ENCODE assay signal across 18 cellular contexts in genomic region chr1:67978988-67979516, GRCh38.
DNase-seq lines count a peak whose midpoint lies in the region; ATAC-seq, FAIRE-seq and TF ChIP-seq lines count a peak whose summit lies in the region.
"Had no signal": no experiment of that assay in that cellular context is flagged by ENCODE, and none has a peak within 500 bp of the region (broad histone marks: within the 10 kb centered on the region; RNA-seq: fewer than 3 reads in every experiment).

No MANE protein-coding gene starts in this region.

- H3K4me3 Mint-ChIP-seq in activated naive CD8-positive, alpha-beta T cell treated with anti-CD3 and anti-CD28 coated beads, Interleukin-2, amount 50 U/mL, for 24 hours, result no peak overlapping the region
- H3K4me3 Mint-ChIP-seq: activated CD4-positive, alpha-beta T cell treated with anti-CD3 and anti-CD28 coated beads, Interleukin-2, amount 10 ng/mL, durations not matched to agents 7 days and 5 days; immature natural killer cell; naive B cell; T-helper 17 cell had no signal

- H3K4me3 ChIP-seq in bronchial epithelial cell (ENCODE audit: low read depth, low read length) (no peak overlapping the region), left lung (no peak overlapping the region)
- H3K4me3 ChIP-seq: BLaER1 treated with 17β-estradiol and CSF1 and Interleukin-3, amounts not matched to agents 10 nM and 100 nM; stomach had no signal

- peak; percentile 97 for DNase-seq in DMS53 (lab: John Stamatoyannopoulos, UW)
- peak; percentile 85 for DNase-seq in M059J (ENCODE audit: low read depth)
- peak; percentile 67 for DNase-seq in bronchial epithelial cell (ENCODE audit: low read depth)
- DNase-seq in left lung, result no peak
- no peak for DNase-seq in stimulated activated CD4-positive, alpha-beta T cell treated with anti-CD3 and anti-CD28 coated beads, Interleukin-12 subunit alpha, Interleukin-12 subunit beta, amount 100 ng/mL, for 4 hours
- no peak for DNase-seq in erythroblast (lab: John Stamatoyannopoulos, UW)
- no peak for DNase-seq in activated naive CD8-positive, alpha-beta T cell treated with anti-CD3 and anti-CD28 coated beads, Interleukin-2, amount 50 U/mL, for 24 hours
- DNase-seq: activated CD4-positive, alpha-beta T cell treated with anti-CD3 and anti-CD28 coated beads, Interleukin-2, amount 10 ng/mL, durations not matched to agents 7 days and 5 days; GDM1; immature natural killer cell; MV-4-11; naive B cell; OCI-M1; right cardiac atrium; stomach; T-helper 17 cell had no signal

- H3K36me3 Mint-ChIP-seq in activated naive CD8-positive, alpha-beta T cell treated with anti-CD3 and anti-CD28 coated beads, Interleukin-2, amount 50 U/mL, for 24 hours (ENCODE audit: low read depth), result no peaks in the 10 kb centered on the region
- H3K36me3 Mint-ChIP-seq: immature natural killer cell, naive B cell had no signal

- no peaks in the 10 kb centered on the region for H3K4me1 Mint-ChIP-seq in activated naive CD8-positive, alpha-beta T cell treated with anti-CD3 and anti-CD28 coated beads, Interleukin-2, amount 50 U/mL, for 24 hours
- H3K4me1 Mint-ChIP-seq: activated CD4-positive, alpha-beta T cell treated with anti-CD3 and anti-CD28 coated beads, Interleukin-2, amount 10 ng/mL, durations not matched to agents 7 days and 5 days; immature natural killer cell; naive B cell; T-helper 17 cell had no signal

- H3K9me3 Mint-ChIP-seq in activated naive CD8-positive, alpha-beta T cell treated with anti-CD3 and anti-CD28 coated beads, Interleukin-2, amount 50 U/mL, for 24 hours, result no peaks in the 10 kb centered on the region
- H3K9me3 Mint-ChIP-seq: activated CD4-positive, alpha-beta T cell treated with anti-CD3 and anti-CD28 coated beads, Interleukin-2, amount 10 ng/mL, durations not matched to agents 7 days and 5 days had no signal

- no peak overlapping the region for H3K27ac Mint-ChIP-seq in activated naive CD8-positive, alpha-beta T cell treated with anti-CD3 and anti-CD28 coated beads, Interleukin-2, amount 50 U/mL, for 24 hours
- H3K27ac Mint-ChIP-seq: activated CD4-positive, alpha-beta T cell treated with anti-CD3 and anti-CD28 coated beads, Interleukin-2, amount 10 ng/mL, durations not matched to agents 7 days and 5 days; immature natural killer cell; naive B cell; T-helper 17 cell had no signal

- ATAC-seq in left lung, result peak; percentile 40
- ATAC-seq in GM19035 (IDR thresholded peaks at IDR 0.05; ENCODE audit: unreplicated experiment), result no peak
- ATAC-seq in activated naive CD8-positive, alpha-beta T cell treated with anti-CD3 and anti-CD28 coated beads, Interleukin-2, amount 50 U/mL, for 24 hours, result no peak
- ATAC-seq: right cardiac atrium, T-helper 17 cell had no signal

- intact Hi-C loops in left lung (cut with DNase I), result no loop called here

- TF ChIP-seq CTCF in bronchial epithelial cell (IDR thresholded peaks at IDR 0.05; ENCODE audit: insufficient read depth, low read length, severe bottlenecking) (no peak), left lung (IDR thresholded peaks at IDR 0.05) (no peak)

- no peaks in the 10 kb centered on the region for H3K36me3 ChIP-seq in bronchial epithelial cell (ENCODE audit: control insufficient read depth, insufficient read depth, low read length)
- no peaks in the 10 kb centered on the region for H3K36me3 ChIP-seq in left lung
- H3K36me3 ChIP-seq: BLaER1 treated with 17β-estradiol and CSF1 and Interleukin-3, amounts not matched to agents 10 nM and 100 nM; stomach had no signal

- no peaks in the 10 kb centered on the region for H3K4me1 ChIP-seq in left lung
- H3K4me1 ChIP-seq: BLaER1 treated with 17β-estradiol and CSF1 and Interleukin-3, amounts not matched to agents 10 nM and 100 nM; stomach had no signal

- H3K27me3 Mint-ChIP-seq in activated naive CD8-positive, alpha-beta T cell treated with anti-CD3 and anti-CD28 coated beads, Interleukin-2, amount 50 U/mL, for 24 hours, result peaks cover 3% of the 10 kb centered on the region
- H3K27me3 Mint-ChIP-seq: activated CD4-positive, alpha-beta T cell treated with anti-CD3 and anti-CD28 coated beads, Interleukin-2, amount 10 ng/mL, durations not matched to agents 7 days and 5 days; naive B cell; T-helper 17 cell had no signal

- H3K27me3 ChIP-seq in bronchial epithelial cell (ENCODE audit: control insufficient read depth, insufficient read depth, low read length), result no peaks in the 10 kb centered on the region
- H3K27me3 ChIP-seq in left lung, result no peaks in the 10 kb centered on the region
- H3K27me3 ChIP-seq: BLaER1 treated with 17β-estradiol and CSF1 and Interleukin-3, amounts not matched to agents 10 nM and 100 nM; stomach had no signal

- no peak for TF ChIP-seq POLR2A in erythroblast (IDR thresholded peaks at IDR 0.05; ENCODE audit: low read length)

- FAIRE-seq in bronchial epithelial cell (lab: Jason Lieb, UNC), result no peak

- no peak overlapping the region for H3K27ac ChIP-seq in left lung
- H3K27ac ChIP-seq: BLaER1 treated with 17β-estradiol and CSF1 and Interleukin-3, amounts not matched to agents 10 nM and 100 nM; stomach had no signal

- no peaks in the 10 kb centered on the region for H3K9me3 ChIP-seq in left lung
- H3K9me3 ChIP-seq: BLaER1 treated with 17β-estradiol and CSF1 and Interleukin-3, amounts not matched to agents 10 nM and 100 nM; stomach had no signal

Comparison
In these comparisons a context has a peak if more than half of its experiments do, and no peak if none do; other contexts are left out.
1. DNase-seq: peak in DMS53 (single experiment), M059J (single experiment) and bronchial epithelial cell (single experiment); none in left lung (0 of 2), stimulated activated CD4-positive, alpha-beta T cell treated with anti-CD3 and anti-CD28 coated beads, Interleukin-12 subunit alpha, Interleukin-12 subunit beta, amount 100 ng/mL, for 4 hours (single experiment), erythroblast (0 of 2) and activated naive CD8-positive, alpha-beta T cell treated with anti-CD3 and anti-CD28 coated beads, Interleukin-2, amount 50 U/mL, for 24 hours (single experiment).